ENCODE assay signal across 7 cellular contexts in genomic region chr1:202625416-202626360, GRCh38.
DNase-seq lines count a peak whose midpoint lies in the region; ATAC-seq and TF ChIP-seq lines count a peak whose summit lies in the region.

No MANE protein-coding gene starts in this region.

- no peak for TF ChIP-seq POLR2A in upper lobe of left lung (IDR thresholded peaks at IDR 0.05)

- H3K27ac ChIP-seq in OCI-LY1 (ENCODE audit: low read depth, low read length, poor library complexity, severe bottlenecking) (no peak overlapping the region), fibroblast of lung (ENCODE audit: insufficient read depth, low read length) (no peak overlapping the region), upper lobe of left lung (no peak overlapping the region)

- DNase-seq in GM12864 (ENCODE audit: low read depth), result peak; percentile 19
- peak; percentile 59 for DNase-seq in activated T-cell treated with anti-CD3 and anti-CD28 coated beads, Interleukin-2, amount 50 U/mL, for 1 hour
- peak; percentile 57 to 58 for DNase-seq in fibroblast of lung (ENCODE audit: low read depth in 2 of 2)
- peak; percentile 68 for DNase-seq in neural crest cell (ENCODE audit: low read depth, low spot score)
- peak; percentile 48 to 89 for DNase-seq in upper lobe of left lung

- H3K9ac ChIP-seq in OCI-LY1 (ENCODE audit: low read length) (no peak overlapping the region), fibroblast of lung (ENCODE audit: insufficient read depth, low read length) (no peak overlapping the region)

- H3K9me2 ChIP-seq in OCI-LY1 (ENCODE audit: low read depth, low read length), result no peaks in the 10 kb centered on the region

- peaks cover 6% of the 10 kb centered on the region for H3K27me3 Mint-ChIP-seq in neural crest cell (ENCODE audit: low read depth)

- H3K27me3 ChIP-seq in OCI-LY1 (ENCODE audit: insufficient read depth, low read length), result no peaks in the 10 kb centered on the region
- no peaks in the 10 kb centered on the region for H3K27me3 ChIP-seq in fibroblast of lung (ENCODE audit: control insufficient read depth, insufficient read depth, low read length)
- H3K27me3 ChIP-seq in upper lobe of left lung, result no peaks in the 10 kb centered on the region

- H3K9me3 ChIP-seq in OCI-LY1 (ENCODE audit: low read length) (no peaks in the 10 kb centered on the region), fibroblast of lung (ENCODE audit: control insufficient read depth, insufficient read depth, low read depth, low read length) (no peaks in the 10 kb centered on the region), upper lobe of left lung (no peaks in the 10 kb centered on the region)

- H3K9me3 Mint-ChIP-seq in neural crest cell, result no peaks in the 10 kb centered on the region

- H4K20me1 ChIP-seq in OCI-LY1 (ENCODE audit: insufficient read depth, low read length) (no peaks in the 10 kb centered on the region), fibroblast of lung (ENCODE audit: control insufficient read depth, extremely low read depth, insufficient read depth, low read length) (no peaks in the 10 kb centered on the region)

- no peak overlapping the region for H3K4me3 ChIP-seq in GM12864 (ENCODE audit: low read depth, low read length)
- H3K4me3 ChIP-seq in OCI-LY1 (ENCODE audit: low read depth, low read length, poor library complexity, severe bottlenecking), result no peak overlapping the region
- no peak overlapping the region for H3K4me3 ChIP-seq in fibroblast of lung (replicated peaks in 1 of 4; ENCODE audit: control extremely low read depth in 1 of 4, insufficient read depth in 1 of 4, low read depth in 3 of 4, low read length in 4 of 4)
- H3K4me3 ChIP-seq in upper lobe of left lung, result no peak overlapping the region

- no peak for TF ChIP-seq EP300 in upper lobe of left lung (IDR thresholded peaks at IDR 0.05)

- no peaks in the 10 kb centered on the region for H3K36me3 Mint-ChIP-seq in neural crest cell (ENCODE audit: low read depth)

- H3K36me3 ChIP-seq in OCI-LY1 (ENCODE audit: insufficient read depth, low read length) (no peaks in the 10 kb centered on the region), fibroblast of lung (ENCODE audit: control insufficient read depth, insufficient read depth, low read length) (no peaks in the 10 kb centered on the region), upper lobe of left lung (no peaks in the 10 kb centered on the region)

- TF ChIP-seq CTCF in GM12864 (IDR thresholded peaks at IDR 0.05; ENCODE audit: low read depth, low read length, missing control alignments) (peak; percentile 72), OCI-LY1 (IDR thresholded peaks at IDR 0.05; ENCODE audit: low read length) (peak; percentile 54), fibroblast of lung (conservative IDR thresholded peaks at IDR 0.05 in 1 of 2, IDR thresholded peaks at IDR 0.05 in 1 of 2; ENCODE audit: low read depth in 1 of 2, low read length in 2 of 2) (peak; percentile 52 to 64), neural crest cell (conservative IDR thresholded peaks at IDR 0.05) (peak; percentile 74), upper lobe of left lung (IDR thresholded peaks at IDR 0.05) (peak; percentile 61 to 77 (median 68))

- WGBS in upper lobe of left lung, 2 donors, result 35 to 81% methylated on average over 12 to 27 of the region's 28 CpGs

- no peaks in the 10 kb centered on the region for H3F3A ChIP-seq in OCI-LY1 (ENCODE audit: insufficient read depth, low read length)

- H3K27ac Mint-ChIP-seq in neural crest cell (ENCODE audit: unreplicated experiment), result no peak overlapping the region

- H2AFZ ChIP-seq in OCI-LY1 (ENCODE audit: low read length) (no peak overlapping the region), fibroblast of lung (ENCODE audit: low read length) (no peak overlapping the region)

- H3K79me2 ChIP-seq in OCI-LY1 (ENCODE audit: insufficient read depth, low read length), result no peaks in the 10 kb centered on the region
- no peaks in the 10 kb centered on the region for H3K79me2 ChIP-seq in fibroblast of lung (ENCODE audit: control insufficient read depth, insufficient read depth, low read length)

- ATAC-seq in HG03095 (IDR thresholded peaks at IDR 0.05; ENCODE audit: unreplicated experiment), result peak; percentile 71
- ATAC-seq in upper lobe of left lung (ENCODE audit: low FRiP score in 2 of 2), result peak; percentile 75 to 89

- no peaks in the 10 kb centered on the region for H3K4me1 Mint-ChIP-seq in neural crest cell

- H3K4me1 ChIP-seq in OCI-LY1 (ENCODE audit: insufficient read depth, low read length, severe bottlenecking) (no peaks in the 10 kb centered on the region), fibroblast of lung (ENCODE audit: control insufficient read depth, extremely low read depth, insufficient read depth, low read length) (peaks cover 8% of the 10 kb centered on the region), upper lobe of left lung (peaks cover 4 to 11% (median 7%) of the 10 kb centered on the region in 4 donors)

- H3K4me3 Mint-ChIP-seq in neural crest cell, result no peak overlapping the region

- no peak overlapping the region for H3K4me2 ChIP-seq in OCI-LY1 (ENCODE audit: low read length)
- H3K4me2 ChIP-seq in fibroblast of lung (ENCODE audit: extremely low read depth, insufficient read depth, low read length), result no peak overlapping the region
